13 cellular contexts compared by ENCODE assay signal in the genomic region with DNA sequence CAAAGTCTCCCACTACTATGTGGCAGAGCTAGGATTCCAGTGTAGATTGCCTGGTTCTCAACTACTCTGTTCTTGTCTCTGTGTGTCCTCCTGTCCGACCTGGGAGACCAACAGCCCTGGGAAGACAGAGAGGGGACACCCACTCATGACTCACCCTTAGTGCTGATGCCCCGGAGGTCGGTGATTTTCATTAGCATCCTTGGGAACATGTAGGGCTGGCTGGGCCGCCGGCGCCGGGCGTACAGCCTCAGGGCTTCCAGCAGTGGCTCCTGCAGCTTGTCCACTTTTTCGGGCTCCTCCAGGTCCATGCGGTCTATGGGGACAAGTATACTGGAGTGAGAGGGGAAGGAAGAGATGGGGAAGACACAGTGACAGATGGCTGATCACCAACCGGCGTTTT. TPM values are rescaled to one million over a fixed set of nuclear protein-coding genes. Genes with fewer than 3 reads are reported as not detected.
A peak's percentile ranks its signal among the peaks of the same experiment; 100 is the strongest.
DNase-seq lines count a peak whose midpoint lies in the region; ATAC-seq and TF ChIP-seq lines count a peak whose summit lies in the region.
"Had no signal": no experiment of that assay in that cellular context is flagged by ENCODE, and none has a peak within 500 bp of the region (broad histone marks: within the 10 kb centered on the region; RNA-seq: fewer than 3 reads in every experiment).

No MANE protein-coding gene starts in this region.

- H3K9me3 Mint-ChIP-seq in natural killer cell = no peaks in the 10 kb centered on the region
- no peaks in the 10 kb centered on the region for H3K9me3 Mint-ChIP-seq in natural killer cell treated with Interleukin-12 subunit alpha and Interleukin-12 subunit beta and Interleukin-15 and Interleukin-18, amount 100 ng/mL, for 72 hours

- no peaks in the 10 kb centered on the region for H3K27me3 Mint-ChIP-seq in natural killer cell (ENCODE audit: low read depth in 2 of 2)
- no peaks in the 10 kb centered on the region for H3K27me3 Mint-ChIP-seq in natural killer cell treated with Interleukin-12 subunit alpha and Interleukin-12 subunit beta and Interleukin-15 and Interleukin-18, amount 100 ng/mL, for 72 hours

- in situ Hi-C loops in Panc1 (cut with HindIII; ENCODE audit: low pct_unique_long_range_greater_than_20kb, low sequenced_read_pairs) = no loop called here
- in situ Hi-C loops in gastrocnemius medialis (cut with MboI; ENCODE audit: low sequenced_read_pairs in 4 of 4) = loop anchor here (5.0 to 10.0 kb wide), 4 partner anchors 69 to 132 kb away; no protein-coding TSS in a partner anchor

- H3K4me3 Mint-ChIP-seq in natural killer cell = no peak overlapping the region
- H3K4me3 Mint-ChIP-seq in natural killer cell treated with Interleukin-12 subunit alpha and Interleukin-12 subunit beta and Interleukin-15 and Interleukin-18, amount 100 ng/mL, for 72 hours = no peak overlapping the region

- ATAC-seq in natural killer cell (no peak), Panc1 (peak; percentile 8), gastrocnemius medialis (no peak)
- no peak for ATAC-seq in natural killer cell treated with Interleukin-12 subunit alpha and Interleukin-12 subunit beta and Interleukin-15 and Interleukin-18, amount 100 ng/mL, for 72 hours

- peak overlapping the region; percentile 34 to 38 for H3K27ac Mint-ChIP-seq in natural killer cell
- no peak overlapping the region for H3K27ac Mint-ChIP-seq in natural killer cell treated with Interleukin-12 subunit alpha and Interleukin-12 subunit beta and Interleukin-15 and Interleukin-18, amount 100 ng/mL, for 72 hours

- intact Hi-C loops in natural killer cell (cut with micrococcal nuclease) = loop anchor here (1.0 to 2.0 kb wide), 3 partner anchors 38 to 108 kb away; partner anchors contain the start of gene AAAS
- intact Hi-C loops in Panc1 (cut with micrococcal nuclease; ENCODE audit: unreplicated experiment) = loop anchor here (1.0 kb wide), 1 partner anchor 74 kb away; no protein-coding TSS in a partner anchor
- intact Hi-C loops in gastrocnemius medialis (cut with DNase I; ENCODE audit: low total_unique reads) = loop anchor here (1.0 to 2.0 kb wide), 6 partner anchors 38 to 132 kb away; partner anchors contain the start of genes AAAS, ESPL1 and PFDN5

- H3K36me3 ChIP-seq in Panc1 (ENCODE audit: control insufficient read depth, insufficient read depth, low read length) (no peaks in the 10 kb centered on the region; the same call in 1 of the 2 replicates), gastrocnemius medialis (peaks cover 0 to 11% of the 10 kb centered on the region in 2 donors)
- H3K36me3 ChIP-seq: colonic mucosa, ovary had no signal

- no peak overlapping the region for H3K27ac ChIP-seq in Panc1 (ENCODE audit: low read length)
- no peak overlapping the region for H3K27ac ChIP-seq in gastrocnemius medialis
- H3K27ac ChIP-seq: colonic mucosa, ovary, WERI-Rb-1 had no signal

- H3K4me1 ChIP-seq in Panc1 (ENCODE audit: control insufficient read depth, insufficient read depth, low read length) = peaks cover 25% of the 10 kb centered on the region
- peaks cover 28 to 41% of the 10 kb centered on the region in 2 donors for H3K4me1 ChIP-seq in gastrocnemius medialis

- POLR2A ChIA-PET in Panc1 (lab: Charles Lee) = no interaction called here

- no peak overlapping the region for H3K4me3 ChIP-seq in Panc1 (ENCODE audit: low read depth in 2 of 2, low read length in 2 of 2)
- no peak overlapping the region for H3K4me3 ChIP-seq in fibroblast of mammary gland (ENCODE audit: control insufficient read depth, low read depth, low read length)
- no peak overlapping the region for H3K4me3 ChIP-seq in gastrocnemius medialis
- H3K4me3 ChIP-seq: colonic mucosa, ovary had no signal

- no TSS peak for BruUV-seq in Panc1 (replicated peaks; lab: Mats Ljungman, UMichigan)

- H3K9me3 ChIP-seq in Panc1 (ENCODE audit: control insufficient read depth, insufficient read depth, low read depth, low read length) (no peaks in the 10 kb centered on the region), gastrocnemius medialis (no peaks in the 10 kb centered on the region)
- H3K9me3 ChIP-seq: colonic mucosa, ovary had no signal

- DNase-seq in natural killer cell (no peak), Panc1 (ENCODE audit: low read depth, low spot score) (no peak), fibroblast of mammary gland (ENCODE audit: low read depth) (peak; percentile 27), NCI-H1417 (lab: John Stamatoyannopoulos, UW) (no peak), NCI-H1105 treated with DMSO at 0.1 percent for 48 hours (lab: John Stamatoyannopoulos, UW) (no peak), gastrocnemius medialis (no peak), NCI-H446 (lab: John Stamatoyannopoulos, UW) (no peak)
- DNase-seq in natural killer cell treated with Interleukin-12 subunit alpha and Interleukin-12 subunit beta and Interleukin-15 and Interleukin-18, amount 100 ng/mL, for 72 hours (ENCODE audit: low spot score) = no peak

- H3K4me1 Mint-ChIP-seq in natural killer cell = peaks cover 60 to 78% of the 10 kb centered on the region in 2 donors
- peaks cover 65 to 74% of the 10 kb centered on the region in 2 donors for H3K4me1 Mint-ChIP-seq in natural killer cell treated with Interleukin-12 subunit alpha and Interleukin-12 subunit beta and Interleukin-15 and Interleukin-18, amount 100 ng/mL, for 72 hours (ENCODE audit: low read depth in 2 of 2)

- CTCF ChIA-PET in Panc1 (lab: Charles Lee) = interaction anchor here (1.0 to 2.7 kb wide), 6 partner anchors 16 to 93 kb away, joined by 3 to 13 read pairs (median 4); a partner anchor contains a TSS

- TF ChIP-seq POLR2A in gastrocnemius medialis (IDR thresholded peaks at IDR 0.05) = no peak

- no peak for TF ChIP-seq CTCF in natural killer cell (IDR thresholded peaks at IDR 0.05)
- no peak for TF ChIP-seq CTCF in Panc1 (IDR thresholded peaks at IDR 0.05)
- no peak for TF ChIP-seq CTCF in fibroblast of mammary gland (conservative IDR thresholded peaks at IDR 0.05; ENCODE audit: control insufficient read depth, insufficient read depth, low read depth, low read length)
- no peak for TF ChIP-seq CTCF in gastrocnemius medialis (IDR thresholded peaks at IDR 0.05 in 4 of 5, conservative IDR thresholded peaks at IDR 0.05 in 1 of 5)

- H3K27me3 ChIP-seq in Panc1 (ENCODE audit: control insufficient read depth, insufficient read depth, low read length) (no peaks in the 10 kb centered on the region), gastrocnemius medialis (no peaks in the 10 kb centered on the region)
- H3K27me3 ChIP-seq: colonic mucosa, ovary had no signal

- no peaks in the 10 kb centered on the region for H3K36me3 Mint-ChIP-seq in natural killer cell
- no peaks in the 10 kb centered on the region for H3K36me3 Mint-ChIP-seq in natural killer cell treated with Interleukin-12 subunit alpha and Interleukin-12 subunit beta and Interleukin-15 and Interleukin-18, amount 100 ng/mL, for 72 hours

RNA-seq across cellular contexts. Expression of gene ITGB7, which starts 5.9 kb away (rescaled TPM):
- total RNA-seq in natural killer cell (100 to 1,000 TPM; 329 to 441 (median 439) TPM), Panc1 (2021; ENCODE audit: unreplicated experiment) (0.98 TPM), gastrocnemius medialis (under 1 TPM in 2 of 4 donors, not detected in 2; 0.73 to 0.81 TPM)
- total RNA-seq in natural killer cell treated with Interleukin-12 subunit alpha and Interleukin-12 subunit beta and Interleukin-15 and Interleukin-18, amount 100 ng/mL, for 72 hours = 10 to 100 TPM; 53.0 to 81.0 TPM
- polyA plus RNA-seq in Panc1 (2012; ENCODE audit: insufficient read length) = not detected
- total RNA-seq: endothelial cell of umbilical vein, frontal cortex had no signal

RNA-seq across cellular contexts. Expression of gene RARG, which starts 19.1 kb away (rescaled TPM):
- total RNA-seq in natural killer cell = 10 to 100 TPM; 24.0 to 30.6 (median 27.5) TPM
- total RNA-seq in natural killer cell treated with Interleukin-12 subunit alpha and Interleukin-12 subunit beta and Interleukin-15 and Interleukin-18, amount 100 ng/mL, for 72 hours = 10 to 100 TPM in 1 of 2 donors, 1 to 10 TPM in 1; 5.8 to 13.3 TPM
- total RNA-seq in Panc1 (2021; ENCODE audit: unreplicated experiment) = 41.2 TPM
- polyA plus RNA-seq in Panc1 (2012; ENCODE audit: insufficient read length) = 40.7 TPM
- total RNA-seq in gastrocnemius medialis = 1 to 10 TPM; 4.2 to 5.8 (median 4.9) TPM

RNA-seq across cellular contexts. Expression of gene CSAD, which starts 32.2 kb away (rescaled TPM):
- 10 to 100 TPM; 50.8 to 54.4 (median 53.0) TPM for total RNA-seq in natural killer cell
- 10 to 100 TPM; 26.0 to 43.2 TPM for total RNA-seq in natural killer cell treated with Interleukin-12 subunit alpha and Interleukin-12 subunit beta and Interleukin-15 and Interleukin-18, amount 100 ng/mL, for 72 hours
- 15.4 TPM for total RNA-seq in Panc1 (2021; ENCODE audit: unreplicated experiment)
- 12.5 TPM for polyA plus RNA-seq in Panc1 (2012; ENCODE audit: insufficient read length)
- 10 to 100 TPM in 1 of 4 donors, 1 to 10 TPM in 2, under 1 TPM in 1; 0.68 to 14.9 (median 1.9) TPM for total RNA-seq in gastrocnemius medialis

RNA-seq across cellular contexts. Expression of gene ZNF740, which starts 32.4 kb away (rescaled TPM):
- total RNA-seq in natural killer cell (10 to 100 TPM; 37.1 to 65.9 (median 45.3) TPM), Panc1 (2021; ENCODE audit: unreplicated experiment) (46.8 TPM), gastrocnemius medialis (1 to 10 TPM; 4.1 to 7.4 (median 5.0) TPM)
- total RNA-seq in natural killer cell treated with Interleukin-12 subunit alpha and Interleukin-12 subunit beta and Interleukin-15 and Interleukin-18, amount 100 ng/mL, for 72 hours = 10 to 100 TPM; 34.6 to 53.1 TPM
- polyA plus RNA-seq in Panc1 (2012; ENCODE audit: insufficient read length) = 29.9 TPM

RNA-seq across cellular contexts. Expression of gene ESPL1, which starts 55.2 kb away (rescaled TPM):
- total RNA-seq in natural killer cell (1 to 10 TPM; 1.9 to 5.8 (median 3.1) TPM), Panc1 (2021; ENCODE audit: unreplicated experiment) (54.6 TPM), gastrocnemius medialis (under 1 TPM in 3 of 4 donors, not detected in 1; 0.20 to 0.44 (median 0.24) TPM)
- 100 to 1,000 TPM in 1 of 2 donors, 10 to 100 TPM in 1; 35.2 to 127 TPM for total RNA-seq in natural killer cell treated with Interleukin-12 subunit alpha and Interleukin-12 subunit beta and Interleukin-15 and Interleukin-18, amount 100 ng/mL, for 72 hours
- 13.7 TPM for polyA plus RNA-seq in Panc1 (2012; ENCODE audit: insufficient read length)

Comparison
In these comparisons a context has a peak if more than half of its experiments do, and no peak if none do; other contexts are left out.
1. H3K27ac Mint-ChIP-seq: peak in natural killer cell (2 of 2); none in natural killer cell treated with Interleukin-12 subunit alpha and Interleukin-12 subunit beta and Interleukin-15 and Interleukin-18, amount 100 ng/mL, for 72 hours (0 of 2).
2. RNA of gene ITGB7, which starts 5.9 kb away (total RNA-seq): 329 to 441 TPM in natural killer cell and 53.0 to 81.0 TPM in natural killer cell treated with Interleukin-12 subunit alpha and Interleukin-12 subunit beta and Interleukin-15 and Interleukin-18, amount 100 ng/mL, for 72 hours; 0.98 TPM in Panc1 (single experiment) and 0.73 to 0.81 TPM in gastrocnemius medialis; every median in the first group is over 10 times any median in the second.